16 cellular contexts compared by ENCODE assay signal in the genomic region with DNA sequence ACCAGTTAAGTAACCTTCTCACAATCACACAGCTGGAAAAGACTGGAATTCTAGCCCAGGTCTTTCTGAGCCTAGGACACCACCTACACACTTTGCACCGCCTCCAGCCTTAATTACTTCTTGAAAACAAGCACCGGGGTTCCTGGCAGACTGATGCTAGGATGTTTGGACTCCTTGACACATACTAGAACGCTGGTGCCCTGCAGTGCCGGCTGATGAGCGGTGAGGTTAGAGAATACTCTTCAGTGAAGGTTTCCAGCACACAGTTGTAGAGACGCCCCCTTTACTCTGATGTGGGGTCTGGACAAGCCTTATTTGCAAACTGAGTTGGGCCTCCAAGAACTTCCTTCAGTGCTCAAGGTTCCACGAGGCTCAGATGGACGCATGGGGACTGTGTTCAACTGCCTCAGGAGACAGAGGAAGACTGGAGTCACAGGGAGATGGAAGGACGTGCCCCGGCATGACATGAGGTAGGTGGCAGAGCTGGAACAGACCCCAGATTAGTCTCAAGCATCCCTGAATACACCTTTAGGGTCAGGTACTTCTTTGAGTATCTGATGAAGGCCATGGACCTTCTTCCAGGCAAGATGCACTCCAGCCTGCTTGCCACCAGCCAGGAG.
"Had no signal": no experiment of that assay in that cellular context is flagged by ENCODE, and none has a peak within 500 bp of the region (broad histone marks: within the 10 kb centered on the region; RNA-seq: fewer than 3 reads in every experiment).

No MANE protein-coding gene starts in this region.

- H3K9me3 ChIP-seq: ascending aorta, lower lobe of right lung, upper lobe of left lung had no signal

- ATAC-seq: effector memory CD8-positive, alpha-beta T cell; left colon; natural killer cell treated with Interleukin-12 subunit alpha and Interleukin-12 subunit beta and Interleukin-15 and Interleukin-18, amount 100 ng/mL, for 72 hours had no signal

- H3K27me3 ChIP-seq: ascending aorta, upper lobe of left lung had no signal

- H3K27ac ChIP-seq: ascending aorta had no signal

- H3K36me3 ChIP-seq: ascending aorta, lower lobe of right lung, upper lobe of left lung had no signal

- H3K4me1 ChIP-seq: ascending aorta had no signal

- H3K4me3 ChIP-seq: ascending aorta, lower lobe of right lung, upper lobe of left lung had no signal

- DNase-seq: activated B cell treated with CpG ODN at 0.5 μM for 24 hours; activated CD4-positive, alpha-beta memory T cell treated with anti-CD3 and anti-CD28 coated beads, Interleukin-2, amount 10 ng/mL, durations not matched to agents 7 days and 5 days; activated CD4-positive, alpha-beta T cell treated with anti-CD3 and anti-CD28 coated beads for 4 hours; activated gamma-delta T cell; cerebellar nuclear complex; dermis blood vessel endothelial cell; effector memory CD8-positive, alpha-beta T cell; left colon; lower lobe of right lung; stimulated activated CD4-positive, alpha-beta T cell treated with anti-CD3 and anti-CD28 coated beads, Interleukin-12 subunit alpha, Interleukin-12 subunit beta, amount 100 ng/mL, for 4 hours; stimulated activated CD4-positive, alpha-beta T cell treated with anti-CD3 and anti-CD28 coated beads, Interleukin-1b, Interleukin-23, amount 100 ng/mL, for 48 hours; stimulated activated CD8-positive, alpha-beta memory T cell treated with anti-CD3 and anti-CD28 coated beads, Interleukin-4, amount 100 ng/mL, for 48 hours; stimulated activated naive CD4-positive, alpha-beta T cell; upper lobe of left lung had no signal
